ENCODE assay signal across 31 cellular contexts in the genomic region with DNA sequence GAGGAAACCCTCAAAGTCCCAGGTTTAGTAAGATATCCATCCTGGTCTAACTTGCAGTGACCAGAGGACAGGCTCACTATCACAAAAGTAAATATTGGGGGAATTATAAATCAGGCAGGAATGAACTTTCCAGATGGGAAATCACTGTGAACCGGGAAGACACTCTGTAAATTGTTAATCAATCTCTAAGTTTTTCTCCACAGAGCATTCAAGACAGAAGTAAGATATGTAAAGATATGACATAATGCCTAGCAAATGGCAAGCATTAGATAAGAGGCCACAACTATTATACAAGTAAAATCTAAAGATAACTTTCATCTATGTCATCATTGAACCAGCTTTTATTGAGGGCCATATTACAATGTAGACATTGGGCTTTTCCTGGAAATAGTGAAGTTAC. TPM values are rescaled to one million over a fixed set of nuclear protein-coding genes. Genes with fewer than 3 reads are reported as not detected.
"Had no signal": no experiment of that assay in that cellular context is flagged by ENCODE, and none has a peak within 500 bp of the region (broad histone marks: within the 10 kb centered on the region; RNA-seq: fewer than 3 reads in every experiment).

No MANE protein-coding gene starts in this region.

- H3K27ac ChIP-seq: colonic mucosa, coronary artery, dorsolateral prefrontal cortex, epithelial cell of prostate, esophagus muscularis mucosa, esophagus squamous epithelium, foreskin keratinocyte, gastrocnemius medialis, gastroesophageal sphincter, heart left ventricle, heart right ventricle had no signal

- H3K27ac Mint-ChIP-seq: dendritic cell treated with granulocyte-macrophage colony-stimulating factor and Interleukin-4, amounts not matched to agents 40 ng/mL and 50 ng/mL, for 4 days; effector memory CD8-positive, alpha-beta T cell; endodermal cell had no signal

- H3K9me3 ChIP-seq: colonic mucosa, esophagus muscularis mucosa, esophagus squamous epithelium, gastrocnemius medialis, gastroesophageal sphincter, heart left ventricle, heart right ventricle had no signal

- H3K4me1 ChIP-seq: colonic mucosa, esophagus muscularis mucosa, esophagus squamous epithelium, foreskin keratinocyte, gastrocnemius medialis, gastroesophageal sphincter, heart left ventricle, heart right ventricle had no signal

- H3K9me3 Mint-ChIP-seq: dendritic cell treated with granulocyte-macrophage colony-stimulating factor and Interleukin-4, amounts not matched to agents 40 ng/mL and 50 ng/mL, for 4 days; endodermal cell had no signal

- ATAC-seq: effector memory CD8-positive, alpha-beta T cell; esophagus mucosa; foreskin keratinocyte; gastrocnemius medialis; gastroesophageal sphincter; heart left ventricle; heart right ventricle had no signal

- H3K27me3 ChIP-seq: colonic mucosa, esophagus squamous epithelium, gastrocnemius medialis, gastroesophageal sphincter had no signal

- H3K36me3 ChIP-seq: colonic mucosa, esophagus muscularis mucosa, esophagus squamous epithelium, gastrocnemius medialis, gastroesophageal sphincter, heart left ventricle, heart right ventricle had no signal

- H3K27me3 Mint-ChIP-seq: dendritic cell treated with granulocyte-macrophage colony-stimulating factor and Interleukin-4, amounts not matched to agents 40 ng/mL and 50 ng/mL, for 4 days; effector memory CD8-positive, alpha-beta T cell had no signal

- DNase-seq: colonic mucosa; cortex of kidney; dermis blood vessel endothelial cell; dorsolateral prefrontal cortex; effector CD4-positive, alpha-beta T cell; effector CD8-positive, alpha-beta T cell; effector memory CD4-positive, alpha-beta T cell; effector memory CD8-positive, alpha-beta T cell; endodermal cell; erythroblast; esophagus squamous epithelium; foreskin fibroblast; foreskin keratinocyte; foreskin melanocyte; gastrocnemius medialis; glutamatergic neuron; head of caudate nucleus; heart left ventricle; heart right ventricle had no signal

- H3K4me3 Mint-ChIP-seq: dendritic cell treated with granulocyte-macrophage colony-stimulating factor and Interleukin-4, amounts not matched to agents 40 ng/mL and 50 ng/mL, for 4 days; effector memory CD8-positive, alpha-beta T cell; endodermal cell had no signal

- H3K4me3 ChIP-seq: colonic mucosa, coronary artery, dorsolateral prefrontal cortex, esophagus muscularis mucosa, esophagus squamous epithelium, gastrocnemius medialis, gastroesophageal sphincter, heart left ventricle, heart right ventricle had no signal

- FAIRE-seq: colon, endometrium, endothelial cell of umbilical vein, frontal cortex had no signal

RNA-seq across cellular contexts. Expression of gene LRRC4C, which starts 35.3 kb away (rescaled TPM):
- total RNA-seq: dermis blood vessel endothelial cell, dermis microvascular lymphatic vessel endothelial cell, endothelial cell of umbilical vein, foreskin keratinocyte, glomerular endothelial cell had no signal
